15 cellular contexts compared by ENCODE assay signal in the genomic region with DNA sequence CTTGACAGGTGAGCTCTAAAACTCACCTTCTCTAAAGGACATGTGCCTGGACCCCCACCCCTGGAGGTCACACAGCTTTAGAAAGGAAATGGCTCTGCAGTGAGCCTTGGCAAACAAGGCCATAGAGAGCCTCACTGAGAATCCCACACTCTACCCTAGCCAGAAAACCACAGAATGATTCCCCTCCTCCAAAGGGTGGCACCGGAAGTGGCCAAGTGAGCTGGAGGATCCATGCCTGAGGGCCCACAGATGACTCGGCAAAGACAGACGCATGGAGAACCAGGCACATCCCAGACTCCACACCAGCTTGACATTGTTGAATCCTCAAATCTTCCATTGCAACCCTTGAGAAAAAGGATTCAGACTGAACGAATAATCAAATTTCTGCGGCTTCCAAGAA. TPM values are rescaled to one million over a fixed set of nuclear protein-coding genes. Genes with fewer than 3 reads are reported as not detected.
DNase-seq lines count a peak whose midpoint lies in the region; ATAC-seq and TF ChIP-seq lines count a peak whose summit lies in the region.
"Had no signal": no experiment of that assay in that cellular context is flagged by ENCODE, and none has a peak within 500 bp of the region (broad histone marks: within the 10 kb centered on the region; RNA-seq: fewer than 3 reads in every experiment).

No MANE protein-coding gene starts in this region.

- 91 to 97% methylated on average over 5 of the region's 5 CpGs for WGBS in GM23248 (ENCODE audit: low coverage in 1 of 2, low lambda C conversion rate in 2 of 2, missing lambda C conversion rate in 2 of 2), 2 experiments

- H3K9me2 ChIP-seq in GM23248 (ENCODE audit: insufficient read depth) = no peaks in the 10 kb centered on the region
- H3K9me2 ChIP-seq in PC-3 (replicated peaks; ENCODE audit: low read length) = no peaks in the 10 kb centered on the region

- no peaks in the 10 kb centered on the region for H3K36me3 ChIP-seq in GM23248 (ENCODE audit: low read depth)
- H3K36me3 ChIP-seq in PC-3 (ENCODE audit: low read depth, low read length) = no peaks in the 10 kb centered on the region; the same call in 1 of the 2 replicates
- H3K36me3 ChIP-seq in uterus = no peaks in the 10 kb centered on the region
- H3K36me3 ChIP-seq: esophagus squamous epithelium had no signal

- TF ChIP-seq CTCF in PC-3 (conservative IDR thresholded peaks at IDR 0.05; ENCODE audit: low read depth, low read length) = no peak
- TF ChIP-seq CTCF in uterus (IDR thresholded peaks at IDR 0.05) = no peak

- H3K4me1 ChIP-seq in GM23248 (ENCODE audit: insufficient read depth) (peaks cover 39% of the 10 kb centered on the region), PC-3 (ENCODE audit: insufficient read depth, low read length) (peaks cover 72% of the 10 kb centered on the region), uterus (no peaks in the 10 kb centered on the region)
- H3K4me1 ChIP-seq: esophagus squamous epithelium had no signal

- peak overlapping the region; percentile 17; the same call in 1 of the 2 replicates for H3K9ac ChIP-seq in GM23248
- peak overlapping the region; percentile 63 for H3K9ac ChIP-seq in PC-3 (ENCODE audit: low read length)

- in situ Hi-C loops in GM23248 (cut with MboI) = no loop called here

- H4K20me1 ChIP-seq in GM23248 (ENCODE audit: insufficient read depth) (no peaks in the 10 kb centered on the region), PC-3 (ENCODE audit: low read length) (no peaks in the 10 kb centered on the region)

- DNase-seq in AG20443 (ENCODE audit: low spot score) = peak; percentile 13
- peak; percentile 42 for DNase-seq in GM23248
- peak; percentile 100 for DNase-seq in PC-3
- DNase-seq in epithelial cell of prostate (ENCODE audit: low read depth, low spot score) = no peak
- no peak for DNase-seq in activated effector memory CD4-positive, alpha-beta T cell treated with Interleukin-2 at 50 U/mL for 16 hours
- no peak for DNase-seq in uterus
- DNase-seq: esophagus squamous epithelium; NCI-H1048; stimulated activated CD4-positive, alpha-beta T cell treated with anti-CD3 and anti-CD28 coated beads, Interleukin-2, amount 100 ng/mL, for 24 hours; T-helper 2 cell had no signal

- H3K9me3 ChIP-seq in GM23248 (ENCODE audit: low read depth) (no peaks in the 10 kb centered on the region), PC-3 (ENCODE audit: low read length) (no peaks in the 10 kb centered on the region), uterus (no peaks in the 10 kb centered on the region)
- H3K9me3 ChIP-seq: esophagus squamous epithelium had no signal

- intact Hi-C loops in PC-3 (cut with micrococcal nuclease) (no loop called here), uterus (cut with DNase I; ENCODE audit: low total_unique reads) (no loop called here)

- H3K79me2 ChIP-seq in GM23248 (ENCODE audit: insufficient read depth) (no peaks in the 10 kb centered on the region), PC-3 (ENCODE audit: low read length) (no peaks in the 10 kb centered on the region)

- H3K4me3 ChIP-seq in GM23248 = no peak overlapping the region
- no peak overlapping the region for H3K4me3 ChIP-seq in PC-3 (ENCODE audit: low read length)
- H3K4me3 ChIP-seq in uterus = no peak overlapping the region
- H3K4me3 ChIP-seq: esophagus squamous epithelium had no signal

- no peak overlapping the region for H3K4me2 ChIP-seq in GM23248 (ENCODE audit: unreplicated experiment)
- H3K4me2 ChIP-seq in PC-3 (ENCODE audit: low read length) = peak overlapping the region; percentile 38

- H3K27me3 ChIP-seq in GM23248 (replicated peaks; ENCODE audit: insufficient read depth) (no peaks in the 10 kb centered on the region), PC-3 (ENCODE audit: low read length) (no peaks in the 10 kb centered on the region), uterus (no peaks in the 10 kb centered on the region)
- H3K27me3 ChIP-seq: esophagus squamous epithelium had no signal

- H3K27ac ChIP-seq in GM23248 (peak overlapping the region; percentile 25; the same call in 1 of the 2 replicates), PC-3 (ENCODE audit: low read length) (peak overlapping the region; percentile 79), epithelial cell of prostate (peak overlapping the region; percentile 97), uterus (no peak overlapping the region)
- H3K27ac ChIP-seq: esophagus squamous epithelium, HL-60 had no signal

- peaks cover 15% of the 10 kb centered on the region for H3F3A ChIP-seq in GM23248 (ENCODE audit: insufficient read depth)
- H3F3A ChIP-seq in PC-3 (ENCODE audit: low read length, unreplicated experiment) = peaks cover 25% of the 10 kb centered on the region

- BruUV-seq in PC-3 (replicated peaks; lab: Mats Ljungman, UMichigan) = no TSS peak

- POLR2A ChIA-PET in PC-3 (lab: Charles Lee; ENCODE audit: unreplicated experiment) = no interaction called here

- CTCF ChIA-PET in PC-3 (lab: Charles Lee) = no interaction called here

- ATAC-seq in PC-3 = peak; percentile 6; the same call in 1 of the 2 replicates
- no peak for ATAC-seq in HG02938 (IDR thresholded peaks at IDR 0.05; ENCODE audit: unreplicated experiment)
- no peak for ATAC-seq in HG03045 (IDR thresholded peaks at IDR 0.05; ENCODE audit: unreplicated experiment)
- ATAC-seq: activated naive CD4-positive, alpha-beta T cell treated with anti-CD3 and anti-CD28 coated beads, Interleukin-2, amount 50 U/mL, for 72 hours; stimulated activated memory B cell treated with anti-CD40 and anti-IgM and Interleukin-4, amounts not matched to agents 10 μg/mL and 1 μg/mL and 100 μg/mL, for 72 hours had no signal

- peak overlapping the region; percentile 52; the same call in 1 of the 2 replicates for H2AFZ ChIP-seq in GM23248
- H2AFZ ChIP-seq in PC-3 (ENCODE audit: low read length) = peak overlapping the region; percentile 0; the same call in 1 of the 2 replicates

- no peak for TF ChIP-seq POLR2A in uterus (IDR thresholded peaks at IDR 0.05)

RNA-seq across cellular contexts. Expression of a gene that starts 54.2 kb away (rescaled TPM):
- 0.51 and 6.4 TPM in 2 replicates for total RNA-seq in GM23248 (2014; rRNA removed; shearing (Covaris generic))
- polyA plus RNA-seq in GM23248 (2016; fragmentation: Nextera tagmentation; extraction: Ambion mirVana) = 4.2 and 4.7 TPM in 2 replicates
- total RNA-seq in PC-3 (2014; rRNA removed) (383 and 414 TPM in 2 replicates), uterus (1 to 10 TPM in 2 of 4 donors, not detected in 2; 1.5 to 2.4 TPM)
- total RNA-seq: activated naive CD4-positive, alpha-beta T cell treated with anti-CD3 and anti-CD28 coated beads, Interleukin-2, amount 50 U/mL, for 72 hours had no signal

Comparison
In these comparisons a context has a peak if more than half of its experiments do, and no peak if none do; other contexts are left out.
1. DNase-seq: peak in AG20443 (single experiment), GM23248 (single experiment) and PC-3 (single experiment); none in epithelial cell of prostate (single experiment), activated effector memory CD4-positive, alpha-beta T cell treated with Interleukin-2 at 50 U/mL for 16 hours (single experiment) and uterus (0 of 2).
2. H3K27ac ChIP-seq: peak in GM23248 (single experiment), PC-3 (single experiment) and epithelial cell of prostate (single experiment); none in uterus (0 of 2).
3. RNA of a gene that starts 54.2 kb away (total RNA-seq): 383 to 414 TPM in PC-3; 0.51 to 6.4 TPM in GM23248 and 1.5 to 2.4 TPM in uterus; every median in the first group is over 10 times any median in the second.